Comparison of ENCODE assay signal across 21 cellular contexts in genomic region chr1:66434096-66434495, GRCh38.
DNase-seq lines count a peak whose midpoint lies in the region; ATAC-seq and TF ChIP-seq lines count a peak whose summit lies in the region.
"Had no signal": no experiment of that assay in that cellular context is flagged by ENCODE, and none has a peak within 500 bp of the region (broad histone marks: within the 10 kb centered on the region; RNA-seq: fewer than 3 reads in every experiment).

No MANE protein-coding gene starts in this region.

- H3K9me3 ChIP-seq in adipocyte (ENCODE audit: control insufficient read depth, low read length) (peaks cover 22% of the 10 kb centered on the region), OCI-LY7 (ENCODE audit: low read length) (peaks cover 32% of the 10 kb centered on the region; the same call in 1 of the 2 replicates)

- H3K4me1 ChIP-seq in adipocyte (ENCODE audit: control insufficient read depth, insufficient read depth, low read length) (peaks cover 8% of the 10 kb centered on the region), OCI-LY7 (ENCODE audit: insufficient read depth, low read length, poor library complexity, severe bottlenecking) (peaks cover 21% of the 10 kb centered on the region)

- H3K4me3 ChIP-seq in BJ (ENCODE audit: low read depth, low read length) (no peak overlapping the region), adipocyte (ENCODE audit: low read length) (no peak overlapping the region), OCI-LY7 (ENCODE audit: low read depth, low read length, poor library complexity, severe bottlenecking) (no peak overlapping the region)
- H3K4me3 ChIP-seq: BLaER1, suprapubic skin had no signal

- DNase-seq in BJ (ENCODE audit: low read depth) (peak; percentile 82), HT1080 (ENCODE audit: low read depth) (peak; percentile 91), adipocyte (ENCODE audit: low read depth) (peak; percentile 70), kidney tubule cell (ENCODE audit: low spot score) (peak; percentile 48), anterior cingulate cortex (lab: John Stamatoyannopoulos, UW) (no peak), OCI-LY7 (ENCODE audit: low spot score) (no peak), Calu3 (no peak)
- DNase-seq: activated CD4-positive, alpha-beta T cell treated with anti-CD3 and anti-CD28 coated beads, Interleukin-2, amount 50 U/mL, for 48 hours; brain microvascular endothelial cell; head of caudate nucleus; immature natural killer cell; naive thymus-derived CD8-positive, alpha-beta T cell; NCI-H1092 treated with DMSO at 0.1 percent for 48 hours; posterior cingulate gyrus; stimulated activated CD4-positive, alpha-beta T cell treated with anti-CD3 and anti-CD28 coated beads, Interleukin-4, amount 100 ng/mL, for 4 hours; stimulated activated CD8-positive, alpha-beta memory T cell treated with anti-CD3 and anti-CD28 coated beads, Interleukin-4, amount 100 ng/mL, for 48 hours had no signal

- no peak for TF ChIP-seq CTCF in BJ (IDR thresholded peaks at IDR 0.05; ENCODE audit: insufficient read depth, low read depth, low read length)
- no peak for TF ChIP-seq CTCF in OCI-LY7 (conservative IDR thresholded peaks at IDR 0.05; ENCODE audit: low read length)
- TF ChIP-seq CTCF in Calu3 (IDR thresholded peaks at IDR 0.05; ENCODE audit: unreplicated experiment) = no peak

- no peaks in the 10 kb centered on the region for H3K9me2 ChIP-seq in OCI-LY7 (ENCODE audit: insufficient read depth, low read length)

- H3K4me3 Mint-ChIP-seq in Calu3 (ENCODE audit: low read depth, unreplicated experiment) = no peak overlapping the region
- H3K4me3 Mint-ChIP-seq: activated naive CD4-positive, alpha-beta T cell treated with anti-CD3 and anti-CD28 coated beads, Interleukin-2, amount 50 U/mL, for 24 hours; dendritic cell treated with granulocyte-macrophage colony-stimulating factor and Interleukin-4, amounts not matched to agents 40 ng/mL and 50 ng/mL, for 4 days; immature natural killer cell; naive thymus-derived CD8-positive, alpha-beta T cell had no signal

- CTCF ChIA-PET in BJ (lab: Yijun Ruan, JAX) (interaction anchor here (1.2 to 1.3 kb wide), 2 partner anchors 40 to 103 kb away, joined by 3 read pairs; no protein-coding TSS in a partner anchor), OCI-LY7 (lab: Charles Lee; ENCODE audit: unreplicated experiment) (no interaction called here), Calu3 (lab: Charles Lee) (no interaction called here)

- intact Hi-C loops in OCI-LY7 (cut with micrococcal nuclease; ENCODE audit: unreplicated experiment) (no loop called here), Calu3 (cut with micrococcal nuclease; ENCODE audit: unreplicated experiment) (no loop called here)

- no peaks in the 10 kb centered on the region for H3K27me3 ChIP-seq in BJ (ENCODE audit: control insufficient read depth, insufficient read depth, low read length)
- H3K27me3 ChIP-seq in adipocyte (replicated peaks; ENCODE audit: control insufficient read depth, insufficient read depth, low read length) = peaks cover 4% of the 10 kb centered on the region
- H3K27me3 ChIP-seq: BLaER1, brain microvascular endothelial cell, suprapubic skin had no signal

- no peak overlapping the region for H3K4me2 ChIP-seq in OCI-LY7 (ENCODE audit: low read length)
- H3K4me2 ChIP-seq: BLaER1 had no signal

- H3K79me2 ChIP-seq in OCI-LY7 (ENCODE audit: insufficient read depth, low read depth, low read length) = no peaks in the 10 kb centered on the region

- ATAC-seq in GM21528 (IDR thresholded peaks at IDR 0.05; ENCODE audit: low FRiP score, unreplicated experiment) = no peak
- ATAC-seq: naive thymus-derived CD8-positive, alpha-beta T cell had no signal

- H3K27me3 Mint-ChIP-seq in Calu3 (ENCODE audit: unreplicated experiment) = no peaks in the 10 kb centered on the region
- H3K27me3 Mint-ChIP-seq: activated naive CD4-positive, alpha-beta T cell treated with anti-CD3 and anti-CD28 coated beads, Interleukin-2, amount 50 U/mL, for 24 hours; dendritic cell treated with granulocyte-macrophage colony-stimulating factor and Interleukin-4, amounts not matched to agents 40 ng/mL and 50 ng/mL, for 4 days; naive thymus-derived CD8-positive, alpha-beta T cell had no signal

- POLR2A ChIA-PET in BJ (lab: Charles Lee) (no interaction called here), OCI-LY7 (lab: Charles Lee) (interaction anchor here (0.6 to 1.4 kb wide), 6 partner anchors 35 to 297 kb away, joined by 3 to 5 read pairs (median 4); no protein-coding TSS in a partner anchor)

- no TSS peak for BruUV-seq in OCI-LY7 (replicated peaks; lab: Mats Ljungman, UMichigan)
- no TSS peak for BruUV-seq in Calu3 (replicated peaks; lab: Mats Ljungman, UMichigan)

- H3K36me3 ChIP-seq in BJ (ENCODE audit: control insufficient read depth, insufficient read depth, low read length) = no peaks in the 10 kb centered on the region
- H3K36me3 ChIP-seq in adipocyte (ENCODE audit: control insufficient read depth, insufficient read depth, low read length, severe bottlenecking) = no peaks in the 10 kb centered on the region
- peaks cover 7% of the 10 kb centered on the region; the same call in 1 of the 2 replicates for H3K36me3 ChIP-seq in OCI-LY7 (ENCODE audit: insufficient read depth, low read length)
- H3K36me3 ChIP-seq: BLaER1, brain microvascular endothelial cell, suprapubic skin had no signal

- no peak overlapping the region for H3K27ac Mint-ChIP-seq in Calu3 (ENCODE audit: unreplicated experiment)
- H3K27ac Mint-ChIP-seq: activated naive CD4-positive, alpha-beta T cell treated with anti-CD3 and anti-CD28 coated beads, Interleukin-2, amount 50 U/mL, for 24 hours; dendritic cell treated with granulocyte-macrophage colony-stimulating factor and Interleukin-4, amounts not matched to agents 40 ng/mL and 50 ng/mL, for 4 days; immature natural killer cell had no signal

- H4K20me1 ChIP-seq in OCI-LY7 (ENCODE audit: insufficient read depth, low read length) = no peaks in the 10 kb centered on the region
- H4K20me1 ChIP-seq: BLaER1 had no signal

- no peak overlapping the region for H3K27ac ChIP-seq in OCI-LY7 (ENCODE audit: low read depth, low read length, poor library complexity, severe bottlenecking)
- H3K27ac ChIP-seq: BLaER1, brain microvascular endothelial cell, suprapubic skin had no signal

- H3K9me3 Mint-ChIP-seq in Calu3 (ENCODE audit: low read depth, unreplicated experiment) = peaks cover 2% of the 10 kb centered on the region

- peaks cover 25% of the 10 kb centered on the region for H3K4me1 Mint-ChIP-seq in Calu3 (ENCODE audit: low read depth, unreplicated experiment)

- no peak overlapping the region for H2AFZ ChIP-seq in OCI-LY7 (ENCODE audit: low read length)

- H3K36me3 Mint-ChIP-seq in Calu3 (ENCODE audit: insufficient read depth, unreplicated experiment) = no peaks in the 10 kb centered on the region

- H3K9ac ChIP-seq in adipocyte (ENCODE audit: low read length) = no peak overlapping the region
- H3K9ac ChIP-seq: BLaER1 had no signal

Comparison
In these comparisons a context has a peak if more than half of its experiments do, and no peak if none do; other contexts are left out.
1. DNase-seq: peak in BJ (single experiment), HT1080 (single experiment), adipocyte (single experiment) and kidney tubule cell (single experiment); none in anterior cingulate cortex (0 of 58), OCI-LY7 (single experiment) and Calu3 (single experiment).